Comparison of ENCODE assay signal across 1 cellular context in the genomic region with DNA sequence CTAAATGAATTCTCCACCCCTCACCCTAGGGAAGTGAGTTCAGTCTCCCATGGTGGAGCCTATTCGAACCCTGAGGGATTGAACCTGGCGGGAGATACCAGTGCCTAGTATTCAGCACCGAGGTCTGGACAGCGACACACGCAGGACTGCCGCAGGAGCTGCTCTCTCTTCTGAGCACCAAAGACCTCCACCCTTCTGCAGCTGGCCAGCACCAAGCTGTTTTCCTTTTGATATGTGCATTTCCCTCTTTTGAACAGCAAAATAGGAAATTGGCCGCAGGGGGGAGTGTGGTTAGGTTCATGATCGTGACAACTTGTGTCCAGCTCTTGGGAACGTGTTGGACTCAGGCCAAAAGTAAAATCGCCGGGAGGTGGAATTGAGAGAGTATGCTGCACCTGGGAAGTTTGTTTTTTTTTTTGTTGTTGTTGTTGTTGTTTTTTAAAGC.
TF ChIP-seq lines count a peak whose summit lies in the region.

No MANE protein-coding gene starts in this region.

TF ChIP-seq in HepG2, 621 proteins besides CTCF, POLR2A, EP300 and RAD21 (continued from another document and continues in another):
- TF ChIP-seq, protein P1, sequence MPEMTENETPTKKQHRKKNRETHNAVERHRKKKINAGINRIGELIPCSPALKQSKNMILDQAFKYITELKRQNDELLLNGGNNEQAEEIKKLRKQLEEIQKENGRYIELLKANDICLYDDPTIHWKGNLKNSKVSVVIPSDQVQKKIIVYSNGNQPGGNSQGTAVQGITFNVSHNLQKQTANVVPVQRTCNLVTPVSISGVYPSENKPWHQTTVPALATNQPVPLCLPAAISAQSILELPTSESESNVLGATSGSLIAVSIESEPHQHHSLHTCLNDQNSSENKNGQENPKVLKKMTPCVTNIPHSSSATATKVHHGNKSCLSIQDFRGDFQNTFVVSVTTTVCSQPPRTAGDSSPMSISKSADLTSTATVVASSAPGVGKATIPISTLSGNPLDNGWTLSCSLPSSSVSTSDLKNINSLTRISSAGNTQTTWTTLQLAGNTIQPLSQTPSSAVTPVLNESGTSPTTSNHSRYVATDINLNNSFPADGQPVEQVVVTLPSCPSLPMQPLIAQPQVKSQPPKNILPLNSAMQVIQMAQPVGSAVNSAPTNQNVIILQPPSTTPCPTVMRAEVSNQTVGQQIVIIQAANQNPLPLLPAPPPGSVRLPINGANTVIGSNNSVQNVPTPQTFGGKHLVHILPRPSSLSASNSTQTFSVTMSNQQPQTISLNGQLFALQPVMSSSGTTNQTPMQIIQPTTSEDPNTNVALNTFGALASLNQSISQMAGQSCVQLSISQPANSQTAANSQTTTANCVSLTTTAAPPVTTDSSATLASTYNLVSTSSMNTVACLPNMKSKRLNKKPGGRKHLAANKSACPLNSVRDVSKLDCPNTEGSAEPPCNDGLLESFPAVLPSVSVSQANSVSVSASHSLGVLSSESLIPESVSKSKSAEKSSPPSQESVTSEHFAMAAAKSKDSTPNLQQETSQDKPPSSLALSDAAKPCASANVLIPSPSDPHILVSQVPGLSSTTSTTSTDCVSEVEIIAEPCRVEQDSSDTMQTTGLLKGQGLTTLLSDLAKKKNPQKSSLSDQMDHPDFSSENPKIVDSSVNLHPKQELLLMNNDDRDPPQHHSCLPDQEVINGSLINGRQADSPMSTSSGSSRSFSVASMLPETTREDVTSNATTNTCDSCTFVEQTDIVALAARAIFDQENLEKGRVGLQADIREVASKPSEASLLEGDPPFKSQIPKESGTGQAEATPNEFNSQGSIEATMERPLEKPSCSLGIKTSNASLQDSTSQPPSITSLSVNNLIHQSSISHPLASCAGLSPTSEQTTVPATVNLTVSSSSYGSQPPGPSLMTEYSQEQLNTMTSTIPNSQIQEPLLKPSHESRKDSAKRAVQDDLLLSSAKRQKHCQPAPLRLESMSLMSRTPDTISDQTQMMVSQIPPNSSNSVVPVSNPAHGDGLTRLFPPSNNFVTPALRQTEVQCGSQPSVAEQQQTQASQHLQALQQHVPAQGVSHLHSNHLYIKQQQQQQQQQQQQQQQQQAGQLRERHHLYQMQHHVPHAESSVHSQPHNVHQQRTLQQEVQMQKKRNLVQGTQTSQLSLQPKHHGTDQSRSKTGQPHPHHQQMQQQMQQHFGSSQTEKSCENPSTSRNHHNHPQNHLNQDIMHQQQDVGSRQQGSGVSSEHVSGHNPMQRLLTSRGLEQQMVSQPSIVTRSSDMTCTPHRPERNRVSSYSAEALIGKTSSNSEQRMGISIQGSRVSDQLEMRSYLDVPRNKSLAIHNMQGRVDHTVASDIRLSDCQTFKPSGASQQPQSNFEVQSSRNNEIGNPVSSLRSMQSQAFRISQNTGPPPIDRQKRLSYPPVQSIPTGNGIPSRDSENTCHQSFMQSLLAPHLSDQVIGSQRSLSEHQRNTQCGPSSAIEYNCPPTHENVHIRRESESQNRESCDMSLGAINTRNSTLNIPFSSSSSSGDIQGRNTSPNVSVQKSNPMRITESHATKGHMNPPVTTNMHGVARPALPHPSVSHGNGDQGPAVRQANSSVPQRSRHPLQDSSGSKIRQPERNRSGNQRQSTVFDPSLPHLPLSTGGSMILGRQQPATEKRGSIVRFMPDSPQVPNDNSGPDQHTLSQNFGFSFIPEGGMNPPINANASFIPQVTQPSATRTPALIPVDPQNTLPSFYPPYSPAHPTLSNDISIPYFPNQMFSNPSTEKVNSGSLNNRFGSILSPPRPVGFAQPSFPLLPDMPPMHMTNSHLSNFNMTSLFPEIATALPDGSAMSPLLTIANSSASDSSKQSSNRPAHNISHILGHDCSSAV (CRISPR knock-in tag; IDR thresholded peaks at IDR 0.05; ENCODE audit: borderline replicate concordance): no peak
- TF ChIP-seq, protein P2, sequence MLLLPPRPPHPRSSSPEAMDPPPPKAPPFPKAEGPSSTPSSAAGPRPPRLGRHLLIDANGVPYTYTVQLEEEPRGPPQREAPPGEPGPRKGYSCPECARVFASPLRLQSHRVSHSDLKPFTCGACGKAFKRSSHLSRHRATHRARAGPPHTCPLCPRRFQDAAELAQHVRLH (CRISPR knock-in tag; IDR thresholded peaks at IDR 0.05; ENCODE audit: borderline replicate concordance, low read depth): peak; percentile 85
- TF ChIP-seq ZNF562 (CRISPR knock-in tag; IDR thresholded peaks at IDR 0.05; ENCODE audit: borderline replicate concordance): no peak
- TF ChIP-seq ZNF557 (CRISPR knock-in tag; IDR thresholded peaks at IDR 0.05): no peak
- TF ChIP-seq, protein P3, sequence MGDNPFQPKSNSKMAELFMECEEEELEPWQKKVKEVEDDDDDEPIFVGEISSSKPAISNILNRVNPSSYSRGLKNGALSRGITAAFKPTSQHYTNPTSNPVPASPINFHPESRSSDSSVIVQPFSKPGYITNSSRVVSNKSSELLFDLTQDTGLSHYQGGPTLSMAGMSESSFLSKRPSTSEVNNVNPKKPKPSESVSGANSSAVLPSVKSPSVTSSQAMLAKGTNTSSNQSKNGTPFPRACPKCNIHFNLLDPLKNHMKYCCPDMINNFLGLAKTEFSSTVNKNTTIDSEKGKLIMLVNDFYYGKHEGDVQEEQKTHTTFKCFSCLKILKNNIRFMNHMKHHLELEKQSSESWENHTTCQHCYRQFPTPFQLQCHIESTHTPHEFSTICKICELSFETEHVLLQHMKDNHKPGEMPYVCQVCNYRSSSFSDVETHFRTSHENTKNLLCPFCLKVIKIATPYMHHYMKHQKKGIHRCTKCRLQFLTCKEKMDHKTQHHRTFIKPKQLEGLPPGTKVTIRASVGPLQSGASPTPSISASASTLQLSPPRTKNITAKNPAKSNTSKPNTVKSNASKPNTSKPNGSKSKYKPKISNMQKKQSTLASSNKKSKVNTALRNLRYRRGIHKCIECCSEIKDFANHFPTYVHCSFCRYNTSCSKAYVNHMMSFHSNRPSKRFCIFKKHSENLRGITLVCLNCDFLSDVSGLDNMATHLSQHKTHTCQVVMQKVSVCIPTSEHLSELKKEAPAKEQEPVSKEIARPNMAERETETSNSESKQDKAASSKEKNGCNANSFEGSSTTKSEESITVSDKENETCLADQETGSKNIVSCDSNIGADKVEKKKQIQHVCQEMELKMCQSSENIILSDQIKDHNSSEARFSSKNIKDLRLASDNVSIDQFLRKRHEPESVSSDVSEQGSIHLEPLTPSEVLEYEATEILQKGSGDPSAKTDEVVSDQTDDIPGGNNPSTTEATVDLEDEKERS (CRISPR knock-in tag; IDR thresholded peaks at IDR 0.05): no peak
- no peak for TF ChIP-seq ZNF282 (IDR thresholded peaks at IDR 0.05; ENCODE audit: partially characterized antibody)
- peak; percentile 68; the same call in 1 of the 2 replicates for TF ChIP-seq ZNF124 (CRISPR knock-in tag; IDR thresholded peaks at IDR 0.05)
- TF ChIP-seq, protein P4, sequence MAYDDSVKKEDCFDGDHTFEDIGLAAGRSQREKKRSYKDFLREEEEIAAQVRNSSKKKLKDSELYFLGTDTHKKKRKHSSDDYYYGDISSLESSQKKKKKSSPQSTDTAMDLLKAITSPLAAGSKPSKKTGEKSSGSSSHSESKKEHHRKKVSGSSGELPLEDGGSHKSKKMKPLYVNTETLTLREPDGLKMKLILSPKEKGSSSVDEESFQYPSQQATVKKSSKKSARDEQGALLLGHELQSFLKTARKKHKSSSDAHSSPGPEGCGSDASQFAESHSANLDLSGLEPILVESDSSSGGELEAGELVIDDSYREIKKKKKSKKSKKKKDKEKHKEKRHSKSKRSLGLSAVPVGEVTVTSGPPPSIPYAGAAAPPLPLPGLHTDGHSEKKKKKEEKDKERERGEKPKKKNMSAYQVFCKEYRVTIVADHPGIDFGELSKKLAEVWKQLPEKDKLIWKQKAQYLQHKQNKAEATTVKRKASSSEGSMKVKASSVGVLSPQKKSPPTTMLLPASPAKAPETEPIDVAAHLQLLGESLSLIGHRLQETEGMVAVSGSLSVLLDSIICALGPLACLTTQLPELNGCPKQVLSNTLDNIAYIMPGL (CRISPR knock-in tag; IDR thresholded peaks at IDR 0.05; ENCODE audit: borderline replicate concordance in 1 of 2, low read depth in 1 of 2): 0 out of 4 replicates have a peak, but pooled peaks of 1 of the 2 experiments have one; percentile 32
- peak; percentile 23; the same call in 1 of the 2 replicates for TF ChIP-seq BCL6 (CRISPR knock-in tag; IDR thresholded peaks at IDR 0.05)
- TF ChIP-seq ELF3 (CRISPR knock-in tag; IDR thresholded peaks at IDR 0.05): peak; percentile 37; the same call in 1 of the 2 replicates
- peak; percentile 78; the same call in 1 of the 2 replicates for TF ChIP-seq SP140L (CRISPR knock-in tag; IDR thresholded peaks at IDR 0.05; ENCODE audit: borderline replicate concordance)
- TF ChIP-seq SNRNP70 (IDR thresholded peaks at IDR 0.05; ENCODE audit: low read depth, low read length): no peak
- TF ChIP-seq SOX5 (CRISPR knock-in tag; IDR thresholded peaks at IDR 0.05; ENCODE audit: borderline replicate concordance): no peak
- TF ChIP-seq CREM (IDR thresholded peaks at IDR 0.05): no peak
- TF ChIP-seq CREM (CRISPR knock-in tag; IDR thresholded peaks at IDR 0.05): no peak
- TF ChIP-seq, protein P5, sequence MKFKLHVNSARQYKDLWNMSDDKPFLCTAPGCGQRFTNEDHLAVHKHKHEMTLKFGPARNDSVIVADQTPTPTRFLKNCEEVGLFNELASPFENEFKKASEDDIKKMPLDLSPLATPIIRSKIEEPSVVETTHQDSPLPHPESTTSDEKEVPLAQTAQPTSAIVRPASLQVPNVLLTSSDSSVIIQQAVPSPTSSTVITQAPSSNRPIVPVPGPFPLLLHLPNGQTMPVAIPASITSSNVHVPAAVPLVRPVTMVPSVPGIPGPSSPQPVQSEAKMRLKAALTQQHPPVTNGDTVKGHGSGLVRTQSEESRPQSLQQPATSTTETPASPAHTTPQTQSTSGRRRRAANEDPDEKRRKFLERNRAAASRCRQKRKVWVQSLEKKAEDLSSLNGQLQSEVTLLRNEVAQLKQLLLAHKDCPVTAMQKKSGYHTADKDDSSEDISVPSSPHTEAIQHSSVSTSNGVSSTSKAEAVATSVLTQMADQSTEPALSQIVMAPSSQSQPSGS (CRISPR knock-in tag; IDR thresholded peaks at IDR 0.05): peak; percentile 62; the same call in 1 of the 2 replicates
- TF ChIP-seq ZFP36L1 (CRISPR knock-in tag; IDR thresholded peaks at IDR 0.05): no peak
- TF ChIP-seq, protein P6, sequence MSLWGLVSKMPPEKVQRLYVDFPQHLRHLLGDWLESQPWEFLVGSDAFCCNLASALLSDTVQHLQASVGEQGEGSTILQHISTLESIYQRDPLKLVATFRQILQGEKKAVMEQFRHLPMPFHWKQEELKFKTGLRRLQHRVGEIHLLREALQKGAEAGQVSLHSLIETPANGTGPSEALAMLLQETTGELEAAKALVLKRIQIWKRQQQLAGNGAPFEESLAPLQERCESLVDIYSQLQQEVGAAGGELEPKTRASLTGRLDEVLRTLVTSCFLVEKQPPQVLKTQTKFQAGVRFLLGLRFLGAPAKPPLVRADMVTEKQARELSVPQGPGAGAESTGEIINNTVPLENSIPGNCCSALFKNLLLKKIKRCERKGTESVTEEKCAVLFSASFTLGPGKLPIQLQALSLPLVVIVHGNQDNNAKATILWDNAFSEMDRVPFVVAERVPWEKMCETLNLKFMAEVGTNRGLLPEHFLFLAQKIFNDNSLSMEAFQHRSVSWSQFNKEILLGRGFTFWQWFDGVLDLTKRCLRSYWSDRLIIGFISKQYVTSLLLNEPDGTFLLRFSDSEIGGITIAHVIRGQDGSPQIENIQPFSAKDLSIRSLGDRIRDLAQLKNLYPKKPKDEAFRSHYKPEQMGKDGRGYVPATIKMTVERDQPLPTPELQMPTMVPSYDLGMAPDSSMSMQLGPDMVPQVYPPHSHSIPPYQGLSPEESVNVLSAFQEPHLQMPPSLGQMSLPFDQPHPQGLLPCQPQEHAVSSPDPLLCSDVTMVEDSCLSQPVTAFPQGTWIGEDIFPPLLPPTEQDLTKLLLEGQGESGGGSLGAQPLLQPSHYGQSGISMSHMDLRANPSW (CRISPR knock-in tag; IDR thresholded peaks at IDR 0.05; ENCODE audit: borderline replicate concordance): no peak
- no peak for TF ChIP-seq ZFAT (CRISPR knock-in tag; conservative IDR thresholded peaks at IDR 0.05)
- peak; percentile 77; the same call in 1 of the 2 replicates for TF ChIP-seq SMAD3 (CRISPR knock-in tag; IDR thresholded peaks at IDR 0.05)
- TF ChIP-seq, protein P7, sequence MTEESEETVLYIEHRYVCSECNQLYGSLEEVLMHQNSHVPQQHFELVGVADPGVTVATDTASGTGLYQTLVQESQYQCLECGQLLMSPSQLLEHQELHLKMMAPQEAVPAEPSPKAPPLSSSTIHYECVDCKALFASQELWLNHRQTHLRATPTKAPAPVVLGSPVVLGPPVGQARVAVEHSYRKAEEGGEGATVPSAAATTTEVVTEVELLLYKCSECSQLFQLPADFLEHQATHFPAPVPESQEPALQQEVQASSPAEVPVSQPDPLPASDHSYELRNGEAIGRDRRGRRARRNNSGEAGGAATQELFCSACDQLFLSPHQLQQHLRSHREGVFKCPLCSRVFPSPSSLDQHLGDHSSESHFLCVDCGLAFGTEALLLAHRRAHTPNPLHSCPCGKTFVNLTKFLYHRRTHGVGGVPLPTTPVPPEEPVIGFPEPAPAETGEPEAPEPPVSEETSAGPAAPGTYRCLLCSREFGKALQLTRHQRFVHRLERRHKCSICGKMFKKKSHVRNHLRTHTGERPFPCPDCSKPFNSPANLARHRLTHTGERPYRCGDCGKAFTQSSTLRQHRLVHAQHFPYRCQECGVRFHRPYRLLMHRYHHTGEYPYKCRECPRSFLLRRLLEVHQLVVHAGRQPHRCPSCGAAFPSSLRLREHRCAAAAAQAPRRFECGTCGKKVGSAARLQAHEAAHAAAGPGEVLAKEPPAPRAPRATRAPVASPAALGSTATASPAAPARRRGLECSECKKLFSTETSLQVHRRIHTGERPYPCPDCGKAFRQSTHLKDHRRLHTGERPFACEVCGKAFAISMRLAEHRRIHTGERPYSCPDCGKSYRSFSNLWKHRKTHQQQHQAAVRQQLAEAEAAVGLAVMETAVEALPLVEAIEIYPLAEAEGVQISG (CRISPR knock-in tag; IDR thresholded peaks at IDR 0.05): peak; percentile 43; the same call in 1 of the 2 replicates
- TF ChIP-seq ZNF101 (CRISPR knock-in tag; IDR thresholded peaks at IDR 0.05; ENCODE audit: borderline replicate concordance, low read depth): no peak
- TF ChIP-seq TCF12 (IDR thresholded peaks at IDR 0.05): no peak
- TF ChIP-seq TCF12 (CRISPR knock-in tag; IDR thresholded peaks at IDR 0.05): no peak
- peak; percentile 39 for TF ChIP-seq TEAD3 (CRISPR knock-in tag; optimal IDR thresholded peaks at IDR 0.05; ENCODE audit: borderline replicate concordance)
- no peak for TF ChIP-seq ZFY (CRISPR knock-in tag; IDR thresholded peaks at IDR 0.05)
- TF ChIP-seq RFX3 (CRISPR knock-in tag; IDR thresholded peaks at IDR 0.05): 0 out of 2 replicates have a peak, but pooled peaks have one; percentile 19
- TF ChIP-seq ISX (CRISPR knock-in tag; conservative IDR thresholded peaks at IDR 0.05): 0 out of 2 replicates have a peak, but pooled peaks have one; percentile 30
- TF ChIP-seq HES4 (CRISPR knock-in tag; IDR thresholded peaks at IDR 0.05; ENCODE audit: borderline replicate concordance): peak; percentile 33; the same call in 1 of the 2 replicates
- TF ChIP-seq HOXA3 (CRISPR knock-in tag; IDR thresholded peaks at IDR 0.05): 0 out of 2 replicates have a peak, but pooled peaks have one; percentile 35
- TF ChIP-seq IKZF4 (CRISPR knock-in tag; IDR thresholded peaks at IDR 0.05; ENCODE audit: borderline replicate concordance, low read depth, not compliant biosample characterization): peak; percentile 35
- no peak for TF ChIP-seq ZSCAN30 (CRISPR knock-in tag; IDR thresholded peaks at IDR 0.05)
- TF ChIP-seq SPEN (CRISPR knock-in tag; IDR thresholded peaks at IDR 0.05; ENCODE audit: low read depth): peak; percentile 46; the same call in 1 of the 2 replicates
- TF ChIP-seq ZNF720 (CRISPR knock-in tag; IDR thresholded peaks at IDR 0.05): 0 out of 2 replicates have a peak, but pooled peaks have one; percentile 67
- TF ChIP-seq PHF21A (CRISPR knock-in tag; IDR thresholded peaks at IDR 0.05): no peak
- TF ChIP-seq ZNF317 (CRISPR knock-in tag; IDR thresholded peaks at IDR 0.05): no peak
- TF ChIP-seq ZNF329 (CRISPR knock-in tag; IDR thresholded peaks at IDR 0.05; ENCODE audit: low read depth): no peak
- 0 out of 2 replicates have a peak, but pooled peaks have one; percentile 42 for TF ChIP-seq ZFP90 (CRISPR knock-in tag; IDR thresholded peaks at IDR 0.05; ENCODE audit: borderline replicate concordance)
